In the genomic region with DNA sequence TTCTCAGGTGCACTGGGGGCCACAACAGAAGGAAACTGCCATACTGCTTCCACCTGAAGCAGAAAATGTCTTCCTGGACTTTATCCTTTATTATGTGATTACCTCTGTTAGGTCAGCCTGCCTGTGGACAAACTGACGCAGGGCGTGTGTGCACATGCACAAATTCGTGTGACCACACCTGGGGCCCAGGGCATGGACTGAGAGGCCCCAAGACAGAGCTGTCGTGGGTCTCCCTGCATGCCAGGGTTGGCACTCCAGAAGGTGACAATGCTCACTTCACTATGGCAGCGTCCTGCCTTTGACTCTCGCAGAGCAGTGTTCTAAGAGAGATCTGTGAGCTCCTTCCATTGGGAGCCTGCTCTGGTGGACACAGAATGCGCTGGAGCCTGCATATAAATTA, we compare ENCODE assay signal across 19 cellular contexts. TPM values are rescaled to one million over a fixed set of nuclear protein-coding genes. Genes with fewer than 3 reads are reported as not detected.
DNase-seq lines count a peak whose midpoint lies in the region; ATAC-seq and TF ChIP-seq lines count a peak whose summit lies in the region.
"Had no signal": no experiment of that assay in that cellular context is flagged by ENCODE, and none has a peak within 500 bp of the region (broad histone marks: within the 10 kb centered on the region; RNA-seq: fewer than 3 reads in every experiment).

No MANE protein-coding gene starts in this region.

- H3K4me2 ChIP-seq in Karpas-422 (ENCODE audit: low read depth, low read length, poor library complexity, severe bottlenecking) (no peak overlapping the region), OCI-LY7 (ENCODE audit: low read length) (no peak overlapping the region)
- H3K4me2 ChIP-seq: SK-N-SH had no signal

- no peak for DNase-seq in Karpas-422
- no peak for DNase-seq in colonic mucosa
- DNase-seq in mesenteric fat pad (ENCODE audit: low spot score) = peak; percentile 68
- DNase-seq in stimulated activated effector memory CD8-positive, alpha-beta T cell treated with anti-CD3 and anti-CD28 coated beads, Interleukin-12 subunit alpha, Interleukin-12 subunit beta, amount 100 ng/mL, for 72 hours (ENCODE audit: low spot score in 2 of 2) = no peak
- DNase-seq in OCI-LY7 (ENCODE audit: low spot score) = no peak
- no peak for DNase-seq in ecto neural progenitor cell (ENCODE audit: low spot score)
- DNase-seq in stimulated activated naive CD4-positive, alpha-beta T cell (lab: John Stamatoyannopoulos, UW) = no peak
- DNase-seq: activated CD4-positive, alpha-beta T cell treated with anti-CD3 and anti-CD28 coated beads, Interleukin-2, amount 10 ng/mL, durations not matched to agents 24 days and 14 days; activated T-cell treated with anti-CD3 and anti-CD28 coated beads for 4 hours; DMS53; NCI-H2029; NCI-H524 treated with DMSO at 0.1 percent for 48 hours; PC-3; SK-N-SH had no signal

- BruUV-seq in OCI-LY7 (replicated peaks; lab: Mats Ljungman, UMichigan) = no TSS peak

- H3K9ac ChIP-seq in Karpas-422 (ENCODE audit: low read length) (no peak overlapping the region), colonic mucosa (ENCODE audit: low read depth in 2 of 2, low read length in 2 of 2) (peak overlapping the region in 1 of 2 donors; percentile 35)
- H3K9ac ChIP-seq: SK-N-SH had no signal

- POLR2A ChIA-PET in OCI-LY7 (lab: Charles Lee) = interaction anchor here (1.4 to 1.6 kb wide), 2 partner anchors 9 to 11 kb away, joined by 3 to 11 read pairs; no protein-coding TSS in a partner anchor

- peak overlapping the region; percentile 90 for H3K27ac Mint-ChIP-seq in stimulated activated effector memory CD8-positive, alpha-beta T cell treated with anti-CD3 and anti-CD28 coated beads, Interleukin-12 subunit alpha, Interleukin-12 subunit beta, amount 100 ng/mL, for 72 hours
- H3K27ac Mint-ChIP-seq: activated naive CD8-positive, alpha-beta T cell had no signal

- peaks cover 27% of the 10 kb centered on the region for H3K36me3 ChIP-seq in Karpas-422 (ENCODE audit: insufficient read depth, low read length)
- no peaks in the 10 kb centered on the region for H3K36me3 ChIP-seq in colonic mucosa
- H3K36me3 ChIP-seq in OCI-LY7 (ENCODE audit: insufficient read depth, low read length) = peaks cover 96% of the 10 kb centered on the region

- H3K4me3 Mint-ChIP-seq in stimulated activated effector memory CD8-positive, alpha-beta T cell treated with anti-CD3 and anti-CD28 coated beads, Interleukin-12 subunit alpha, Interleukin-12 subunit beta, amount 100 ng/mL, for 72 hours = no peak overlapping the region
- H3K4me3 Mint-ChIP-seq: activated CD4-positive, alpha-beta T cell treated with anti-CD3 and anti-CD28 coated beads, Interleukin-2, amount 10 ng/mL, durations not matched to agents 24 days and 14 days; activated naive CD8-positive, alpha-beta T cell had no signal

- H2AFZ ChIP-seq in Karpas-422 (ENCODE audit: low read length) (no peak overlapping the region), OCI-LY7 (ENCODE audit: low read length) (no peak overlapping the region)

- no peaks in the 10 kb centered on the region for H3K27me3 ChIP-seq in Karpas-422 (ENCODE audit: low read length)
- no peaks in the 10 kb centered on the region for H3K27me3 ChIP-seq in colonic mucosa

- H3K9me2 ChIP-seq in Karpas-422 (replicated peaks; ENCODE audit: insufficient read depth, low read length) (no peaks in the 10 kb centered on the region), OCI-LY7 (ENCODE audit: insufficient read depth, low read length) (no peaks in the 10 kb centered on the region)
- H3K9me2 ChIP-seq: SK-N-SH had no signal

- H3K79me2 ChIP-seq in Karpas-422 (ENCODE audit: low read length) (peaks cover 97% of the 10 kb centered on the region), OCI-LY7 (ENCODE audit: insufficient read depth, low read depth, low read length) (peaks cover 97% of the 10 kb centered on the region)

- H4K20me1 ChIP-seq in Karpas-422 (ENCODE audit: insufficient read depth, low read depth, low read length) (peaks cover 6% of the 10 kb centered on the region; the same call in 1 of the 2 replicates), OCI-LY7 (ENCODE audit: insufficient read depth, low read length) (peaks cover 18% of the 10 kb centered on the region)

- no peak for ATAC-seq in stimulated activated effector memory CD8-positive, alpha-beta T cell treated with anti-CD3 and anti-CD28 coated beads, Interleukin-12 subunit alpha, Interleukin-12 subunit beta, amount 100 ng/mL, for 72 hours
- ATAC-seq in GM18517 (IDR thresholded peaks at IDR 0.05; ENCODE audit: unreplicated experiment) = no peak
- ATAC-seq: HepG2, PC-3, sciatic nerve had no signal

- H3K36me3 Mint-ChIP-seq in stimulated activated effector memory CD8-positive, alpha-beta T cell treated with anti-CD3 and anti-CD28 coated beads, Interleukin-12 subunit alpha, Interleukin-12 subunit beta, amount 100 ng/mL, for 72 hours = peaks cover 76% of the 10 kb centered on the region

- TF ChIP-seq CTCF in colonic mucosa (IDR thresholded peaks at IDR 0.05) (no peak), OCI-LY7 (conservative IDR thresholded peaks at IDR 0.05; ENCODE audit: low read length) (no peak)

- intact Hi-C loops in colonic mucosa (cut with DNase I) (no loop called here), OCI-LY7 (cut with micrococcal nuclease; ENCODE audit: unreplicated experiment) (no loop called here)

- H3K4me1 ChIP-seq in Karpas-422 (ENCODE audit: low read length) = peaks cover 98% of the 10 kb centered on the region
- H3K4me1 ChIP-seq in colonic mucosa = peaks cover 27% of the 10 kb centered on the region
- peaks cover 31% of the 10 kb centered on the region for H3K4me1 ChIP-seq in OCI-LY7 (ENCODE audit: insufficient read depth, low read length, poor library complexity, severe bottlenecking)

- peaks cover 83% of the 10 kb centered on the region for H3K4me1 Mint-ChIP-seq in stimulated activated effector memory CD8-positive, alpha-beta T cell treated with anti-CD3 and anti-CD28 coated beads, Interleukin-12 subunit alpha, Interleukin-12 subunit beta, amount 100 ng/mL, for 72 hours

- H3K27ac ChIP-seq in Karpas-422 (ENCODE audit: low read length) = peak overlapping the region; percentile 74
- H3K27ac ChIP-seq in colonic mucosa = peak overlapping the region; percentile 38
- no peak overlapping the region for H3K27ac ChIP-seq in OCI-LY7 (ENCODE audit: low read depth, low read length, poor library complexity, severe bottlenecking)
- H3K27ac ChIP-seq: thoracic aorta had no signal

- CTCF ChIA-PET in OCI-LY7 (lab: Charles Lee; ENCODE audit: unreplicated experiment) = interaction anchor here (1.1 kb wide), 1 partner anchor 9 kb away, joined by 3 read pairs; no protein-coding TSS in a partner anchor

- H3K9me3 ChIP-seq in Karpas-422 (ENCODE audit: low read length) = no peaks in the 10 kb centered on the region
- no peaks in the 10 kb centered on the region for H3K9me3 ChIP-seq in colonic mucosa
- no peaks in the 10 kb centered on the region for H3K9me3 ChIP-seq in OCI-LY7 (ENCODE audit: low read length)
- H3K9me3 ChIP-seq: SK-N-SH, thoracic aorta had no signal

- H3K9me3 Mint-ChIP-seq in stimulated activated effector memory CD8-positive, alpha-beta T cell treated with anti-CD3 and anti-CD28 coated beads, Interleukin-12 subunit alpha, Interleukin-12 subunit beta, amount 100 ng/mL, for 72 hours = no peaks in the 10 kb centered on the region
- H3K9me3 Mint-ChIP-seq: activated CD4-positive, alpha-beta T cell treated with anti-CD3 and anti-CD28 coated beads, Interleukin-2, amount 10 ng/mL, durations not matched to agents 24 days and 14 days had no signal

- H3K4me3 ChIP-seq in Karpas-422 (ENCODE audit: low read length) (no peak overlapping the region), colonic mucosa (no peak overlapping the region), OCI-LY7 (ENCODE audit: low read depth, low read length, poor library complexity, severe bottlenecking) (no peak overlapping the region)
- H3K4me3 ChIP-seq: thoracic aorta had no signal

RNA-seq across cellular contexts. Expression of a gene that starts 34.5 kb away (rescaled TPM):
- 40.2 and 83.5 TPM in 2 replicates for total RNA-seq in Karpas-422 (2014; rRNA removed; shearing (Covaris generic); ENCODE audit: low replicate concordance)
- 10 to 100 TPM; 34.1 to 55.7 TPM for total RNA-seq in colonic mucosa
- total RNA-seq in mesenteric fat pad = 33.1 TPM
- total RNA-seq in OCI-LY7 (2014; rRNA removed; shearing (Covaris generic)) = 74.9 and 102 TPM in 2 replicates
- 107 and 116 TPM in 2 replicates for total RNA-seq in OCI-LY7 (2022)

RNA-seq across cellular contexts. Expression of a gene that starts 37.4 kb away (rescaled TPM):
- total RNA-seq in Karpas-422 (2014; rRNA removed; shearing (Covaris generic); ENCODE audit: low replicate concordance) = 60.5 and 133 TPM in 2 replicates
- 100 to 1,000 TPM in 1 of 2 donors, 10 to 100 TPM in 1; 40.9 to 106 TPM for total RNA-seq in colonic mucosa
- total RNA-seq in mesenteric fat pad = 42.9 TPM
- total RNA-seq in OCI-LY7 (2014; rRNA removed; shearing (Covaris generic)) = 53.3 and 74.9 TPM in 2 replicates
- 129 and 149 TPM in 2 replicates for total RNA-seq in OCI-LY7 (2022)
